Comparison of ENCODE assay signal across 6 cellular contexts in the genomic region with DNA sequence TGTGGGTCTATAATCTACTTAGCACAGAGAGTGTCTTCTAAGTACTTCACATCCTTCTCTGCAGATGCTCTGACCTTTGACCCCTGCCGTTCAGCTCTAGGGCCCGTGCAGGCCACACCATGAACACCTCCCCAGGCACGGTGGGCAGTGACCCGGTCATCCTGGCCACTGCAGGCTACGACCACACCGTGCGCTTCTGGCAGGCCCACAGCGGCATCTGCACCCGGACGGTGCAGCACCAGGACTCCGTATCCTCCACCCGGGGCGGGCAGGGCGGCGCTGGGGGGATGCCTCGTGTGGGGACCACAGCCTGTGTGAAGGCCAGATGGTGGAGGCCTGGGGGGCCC. TPM values are rescaled to one million over a fixed set of nuclear protein-coding genes. Genes with fewer than 3 reads are reported as not detected.
DNase-seq lines count a peak whose midpoint lies in the region; ATAC-seq, FAIRE-seq and TF ChIP-seq lines count a peak whose summit lies in the region.

No MANE protein-coding gene starts in this region.

- peaks cover 5% of the 10 kb centered on the region for H3K27me3 ChIP-seq in ectodermal cell (ENCODE audit: control insufficient read depth, insufficient read depth, low read length, poor library complexity, severe bottlenecking)

- H3K4me3 ChIP-seq in ectodermal cell (ENCODE audit: insufficient read depth, low read depth, low read length) = peak overlapping the region; percentile 92
- H3K4me3 ChIP-seq in retinal pigment epithelial cell (ENCODE audit: low read length) = peak overlapping the region; percentile 89

- no peak overlapping the region for H3K27ac ChIP-seq in ectodermal cell (ENCODE audit: insufficient read depth, low read depth, low read length, poor library complexity, severe bottlenecking)

- no peaks in the 10 kb centered on the region for H3K4me1 ChIP-seq in ectodermal cell (ENCODE audit: control insufficient read depth, insufficient read depth, low read length)

- WGBS in ectodermal cell, 2 experiments = 27 to 31% methylated on average over 16 of the region's 16 CpGs

- FAIRE-seq in D721Med (lab: Jason Lieb, UNC) = no peak

- DNase-seq in D721Med (ENCODE audit: insufficient read length, low spot score) (peak; percentile 62), retinal pigment epithelial cell (ENCODE audit: low read depth) (no peak)
- DNase-seq in activated CD4-positive, alpha-beta T cell treated with anti-CD3 and anti-CD28 coated beads for 4 hours = no peak
- no peak for DNase-seq in activated effector memory CD4-positive, alpha-beta T cell treated with Interleukin-2 at 50 U/mL for 16 hours

- ATAC-seq in HG03159 (IDR thresholded peaks at IDR 0.05; ENCODE audit: unreplicated experiment) = peak; percentile 9

- H3K36me3 ChIP-seq in ectodermal cell (ENCODE audit: control insufficient read depth, insufficient read depth, low read length) = peaks cover 20% of the 10 kb centered on the region

- TF ChIP-seq CTCF in D721Med (IDR thresholded peaks at IDR 0.05; ENCODE audit: insufficient read depth, missing control alignments) = no peak
- no peak for TF ChIP-seq CTCF in retinal pigment epithelial cell (conservative IDR thresholded peaks at IDR 0.05; ENCODE audit: low read depth, low read length)

- no peaks in the 10 kb centered on the region for H3K9me3 ChIP-seq in ectodermal cell (ENCODE audit: control insufficient read depth, low read length)

RNA-seq across cellular contexts. Expression of gene MLST8, which starts 0.7 kb away (rescaled TPM):
- polyA plus RNA-seq in ectodermal cell (2013, experiment 1 of 4) = 95.1 TPM
- polyA plus RNA-seq in ectodermal cell (2013, experiment 2 of 4) = 95.9 TPM
- polyA plus RNA-seq in ectodermal cell (2013, experiment 3 of 4) = 78.6 TPM
- polyA plus RNA-seq in ectodermal cell (2013, experiment 4 of 4) = 82.2 TPM

RNA-seq across cellular contexts. Expression of gene BRICD5, which starts 4.7 kb away (rescaled TPM):
- 18.1 TPM for polyA plus RNA-seq in ectodermal cell (2013, experiment 1 of 4)
- polyA plus RNA-seq in ectodermal cell (2013, experiment 2 of 4) = 17.1 TPM
- polyA plus RNA-seq in ectodermal cell (2013, experiment 3 of 4) = 15.4 TPM
- 17.4 TPM for polyA plus RNA-seq in ectodermal cell (2013, experiment 4 of 4)

RNA-seq across cellular contexts. Expression of gene PGP, which starts 8.7 kb away (rescaled TPM):
- 29.8 TPM for polyA plus RNA-seq in ectodermal cell (2013, experiment 1 of 4)
- polyA plus RNA-seq in ectodermal cell (2013, experiment 2 of 4) = 35.6 TPM
- polyA plus RNA-seq in ectodermal cell (2013, experiment 3 of 4) = 31.4 TPM
- polyA plus RNA-seq in ectodermal cell (2013, experiment 4 of 4) = 34.6 TPM

RNA-seq across cellular contexts. Expression of gene CASKIN1, which starts 9.5 kb away (rescaled TPM):
- polyA plus RNA-seq in ectodermal cell (2013, experiment 1 of 4) = 6.3 TPM
- polyA plus RNA-seq in ectodermal cell (2013, experiment 2 of 4) = 6.1 TPM
- 6.8 TPM for polyA plus RNA-seq in ectodermal cell (2013, experiment 3 of 4)
- polyA plus RNA-seq in ectodermal cell (2013, experiment 4 of 4) = 6.9 TPM

RNA-seq across cellular contexts. Expression of gene E4F1, which starts 17.5 kb away (rescaled TPM):
- polyA plus RNA-seq in ectodermal cell (2013, experiment 1 of 4) = 24.2 TPM
- 22.2 TPM for polyA plus RNA-seq in ectodermal cell (2013, experiment 2 of 4)
- 21.0 TPM for polyA plus RNA-seq in ectodermal cell (2013, experiment 3 of 4)
- polyA plus RNA-seq in ectodermal cell (2013, experiment 4 of 4) = 24.4 TPM
